1 cellular context compared by ENCODE assay signal in the genomic region with DNA sequence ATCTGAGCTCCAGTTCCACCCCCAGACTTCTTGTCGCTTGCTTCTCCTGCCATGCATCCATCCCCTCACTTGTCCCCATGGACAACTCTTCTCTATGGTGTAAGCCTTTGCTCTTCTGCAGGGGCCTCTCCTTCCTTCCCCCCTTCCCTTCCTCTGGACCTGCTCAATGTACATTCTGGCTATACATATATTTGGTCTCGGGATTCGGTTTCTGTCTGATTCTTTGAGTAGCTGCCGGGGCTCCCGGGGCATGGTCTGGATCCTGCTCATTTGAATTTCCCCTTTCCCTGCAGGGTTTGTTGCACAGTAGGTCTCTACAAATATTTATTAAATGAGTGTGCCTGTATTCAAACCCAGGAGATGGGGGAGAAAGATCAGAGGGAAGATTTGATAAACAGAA.
TF ChIP-seq lines count a peak whose summit lies in the region.

No MANE protein-coding gene starts in this region.

TF ChIP-seq in IMR-90, 13 proteins besides CTCF, POLR2A, EP300 and RAD21:
- TF ChIP-seq CHD1 (IDR thresholded peaks at IDR 0.05; ENCODE audit: low read depth, low read length), result no peak
- no peak for TF ChIP-seq CEBPB (IDR thresholded peaks at IDR 0.05; ENCODE audit: low read depth, low read length)
- TF ChIP-seq MAZ (IDR thresholded peaks at IDR 0.05; ENCODE audit: borderline replicate concordance, low read depth, low read length), result no peak
- TF ChIP-seq RFX5 (IDR thresholded peaks at IDR 0.05; ENCODE audit: low read depth, low read length), result no peak
- no peak for TF ChIP-seq MAFK (IDR thresholded peaks at IDR 0.05; ENCODE audit: low read depth, low read length)
- TF ChIP-seq RCOR1 (IDR thresholded peaks at IDR 0.05; ENCODE audit: insufficient replicate concordance, low read length), result no peak
- no peak for TF ChIP-seq SMC3 (IDR thresholded peaks at IDR 0.05; ENCODE audit: low read depth, low read length)
- TF ChIP-seq NFE2L2 (IDR thresholded peaks at IDR 0.05; ENCODE audit: low read depth, low read length), result no peak
- TF ChIP-seq, protein P1, sequence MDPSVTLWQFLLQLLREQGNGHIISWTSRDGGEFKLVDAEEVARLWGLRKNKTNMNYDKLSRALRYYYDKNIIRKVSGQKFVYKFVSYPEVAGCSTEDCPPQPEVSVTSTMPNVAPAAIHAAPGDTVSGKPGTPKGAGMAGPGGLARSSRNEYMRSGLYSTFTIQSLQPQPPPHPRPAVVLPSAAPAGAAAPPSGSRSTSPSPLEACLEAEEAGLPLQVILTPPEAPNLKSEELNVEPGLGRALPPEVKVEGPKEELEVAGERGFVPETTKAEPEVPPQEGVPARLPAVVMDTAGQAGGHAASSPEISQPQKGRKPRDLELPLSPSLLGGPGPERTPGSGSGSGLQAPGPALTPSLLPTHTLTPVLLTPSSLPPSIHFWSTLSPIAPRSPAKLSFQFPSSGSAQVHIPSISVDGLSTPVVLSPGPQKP (IDR thresholded peaks at IDR 0.05; ENCODE audit: borderline replicate concordance, low read depth, low read length), result no peak
- TF ChIP-seq USF2 (IDR thresholded peaks at IDR 0.05; ENCODE audit: low read depth, low read length), result no peak
- TF ChIP-seq FOS (IDR thresholded peaks at IDR 0.05; ENCODE audit: low read depth, low read length), result no peak
- TF ChIP-seq MXI1 (IDR thresholded peaks at IDR 0.05; ENCODE audit: borderline replicate concordance, low read depth, low read length), result no peak
- TF ChIP-seq BHLHE40 (IDR thresholded peaks at IDR 0.05; ENCODE audit: low read depth, low read length), result no peak
TF ChIP-seq in IMR-90: peak in this region for 0.
